In genomic region chr7:100629117-100629711, GRCh38 we compare ENCODE assay signal across 10 cellular contexts. TPM values are rescaled to one million over a fixed set of nuclear protein-coding genes. Genes with fewer than 3 reads are reported as not detected.
DNase-seq lines count a peak whose midpoint lies in the region; ATAC-seq, FAIRE-seq and TF ChIP-seq lines count a peak whose summit lies in the region.
"Had no signal": no experiment of that assay in that cellular context is flagged by ENCODE, and none has a peak within 500 bp of the region (broad histone marks: within the 10 kb centered on the region; RNA-seq: fewer than 3 reads in every experiment).

No MANE protein-coding gene starts in this region.

- POLR2A ChIA-PET in CD4-positive, alpha-beta memory T cell (lab: Charles Lee; ENCODE audit: partially characterized antibody): interaction anchor here (0.7 to 5.4 kb wide), 4 partner anchors 16 to 63 kb away, joined by 3 to 64 read pairs (median 24); partner anchors contain the start of genes FBXO24, LRCH4 and MOSPD3

- H3T11ph ChIP-seq in H9 (ENCODE audit: low read length): no peak overlapping the region

- no peaks in the 10 kb centered on the region for H4K20me1 ChIP-seq in H9 (ENCODE audit: control insufficient read depth, insufficient read depth, insufficient read length)

- H3K18ac ChIP-seq in H9 (ENCODE audit: insufficient read length, low read depth, low read length): no peak overlapping the region

- H3K36me3 ChIP-seq in CD4-positive, alpha-beta memory T cell (ENCODE audit: insufficient read depth, low read length): no peaks in the 10 kb centered on the region
- H3K36me3 ChIP-seq in small intestine (ENCODE audit: control insufficient read depth in 2 of 2, insufficient read depth in 2 of 2, low read length in 2 of 2): no peaks in the 10 kb centered on the region
- H3K36me3 ChIP-seq: pancreas had no signal

- peak; percentile 74 for TF ChIP-seq CTCF in H9 (conservative IDR thresholded peaks at IDR 0.05)

- no peak overlapping the region for H3K4me2 ChIP-seq in H9 (ENCODE audit: insufficient read depth, insufficient read length, low read length)

- no peak overlapping the region for H4K8ac ChIP-seq in H9 (replicated peaks; ENCODE audit: insufficient read length, low read depth, low read length)

- peaks cover 0 to 2% (median 0%) of the 10 kb centered on the region in 8 donors for H3K9me3 Mint-ChIP-seq in CD4-positive, alpha-beta memory T cell
- H3K9me3 Mint-ChIP-seq in H9: no peaks in the 10 kb centered on the region
- H3K9me3 Mint-ChIP-seq: activated naive CD8-positive, alpha-beta T cell treated with anti-CD3 and anti-CD28 coated beads, Interleukin-2, amount 10 ng/mL, durations not matched to agents 7 days and 5 days had no signal

- no peak overlapping the region for H3K4me3 Mint-ChIP-seq in CD4-positive, alpha-beta memory T cell
- H3K4me3 Mint-ChIP-seq in H9: peak overlapping the region in 1 of 2 experiments; percentile 17; a peak in 1 of 5 replicates

- no peak for ATAC-seq in GM21423 (IDR thresholded peaks at IDR 0.05; ENCODE audit: unreplicated experiment)
- no peak for ATAC-seq in HG02763 (IDR thresholded peaks at IDR 0.05; ENCODE audit: unreplicated experiment)

- intact Hi-C loops in CD4-positive, alpha-beta memory T cell (cut with micrococcal nuclease): no loop called here

- peaks cover 13% of the 10 kb centered on the region for H3K23me2 ChIP-seq in H9 (ENCODE audit: insufficient read length, low read depth, low read length, poor library complexity, severe bottlenecking)

- H3K27me3 Mint-ChIP-seq in CD4-positive, alpha-beta memory T cell: no peaks in the 10 kb centered on the region
- H3K27me3 Mint-ChIP-seq in H9 (ENCODE audit: low read depth): peaks cover 62% of the 10 kb centered on the region

- H2AFZ ChIP-seq in H9 (ENCODE audit: low read length): no peak overlapping the region

- H2AK5ac ChIP-seq in H9 (ENCODE audit: insufficient read length, low read length): no peak overlapping the region

- no peak overlapping the region for H4K91ac ChIP-seq in H9 (ENCODE audit: insufficient read length, low read depth, low read length)

- H3K23ac ChIP-seq in H9 (ENCODE audit: insufficient read length, low read depth, low read length): no peak overlapping the region

- H3K36me3 Mint-ChIP-seq in CD4-positive, alpha-beta memory T cell: no peaks in the 10 kb centered on the region
- H3K36me3 Mint-ChIP-seq in H9 (ENCODE audit: insufficient read depth in 1 of 3, low read depth in 3 of 3): peaks cover 0 to 4% (median 0%) of the 10 kb centered on the region in 3 experiments; a peak in 1 of 7 replicates

- no peak overlapping the region for H3K14ac ChIP-seq in H9 (ENCODE audit: insufficient read depth, low read length)

- no peak overlapping the region for H2BK20ac ChIP-seq in H9 (ENCODE audit: low read depth, low read length, poor library complexity, severe bottlenecking)

- no peak for FAIRE-seq in small intestine (lab: Jason Lieb, UNC)
- FAIRE-seq: pancreas had no signal

- peak overlapping the region in 6 of 7 donors; percentile 30 to 90 (median 60) for H3K27ac Mint-ChIP-seq in CD4-positive, alpha-beta memory T cell
- H3K27ac Mint-ChIP-seq in H9: no peak overlapping the region; a peak in 1 of 7 replicates

- H2BK12ac ChIP-seq in H9 (ENCODE audit: insufficient read length, low read depth, low read length): no peak overlapping the region

- H4K5ac ChIP-seq in H9 (ENCODE audit: insufficient read length, low read depth, low read length): no peak overlapping the region

- no peak for DNase-seq in CD4-positive, alpha-beta memory T cell
- DNase-seq in H9: peak; percentile 85
- peak; percentile 8 for DNase-seq in SKM-1 (lab: John Stamatoyannopoulos, UW; ENCODE audit: unreplicated experiment)
- DNase-seq in hepatic stellate cell (ENCODE audit: low spot score): peak; percentile 38
- no peak for DNase-seq in LoVo (ENCODE audit: low spot score)
- no peak for DNase-seq in small intestine
- DNase-seq: activated naive CD8-positive, alpha-beta T cell treated with anti-CD3 and anti-CD28 coated beads, Interleukin-2, amount 10 ng/mL, durations not matched to agents 7 days and 5 days; pancreas had no signal

- CTCF ChIA-PET in CD4-positive, alpha-beta memory T cell (lab: Charles Lee; ENCODE audit: partially characterized antibody): interaction anchor here (0.9 to 3.3 kb wide), 7 partner anchors 10 to 76 kb away, joined by 3 to 25 read pairs (median 5); partner anchors contain the start of genes MOSPD3 and POP7

- H3K4ac ChIP-seq in H9 (ENCODE audit: low read depth, low read length): no peak overlapping the region

- H3K4me1 Mint-ChIP-seq in CD4-positive, alpha-beta memory T cell: peaks cover 19 to 48% (median 33%) of the 10 kb centered on the region in 4 donors
- H3K4me1 Mint-ChIP-seq in H9: peaks cover 11 to 24% of the 10 kb centered on the region in 2 experiments

- H3K27me3 ChIP-seq in CD4-positive, alpha-beta memory T cell (ENCODE audit: insufficient read depth, low read length): no peaks in the 10 kb centered on the region
- H3K27me3 ChIP-seq in H9 (ENCODE audit: insufficient read depth, low read length) (peaks cover 3% of the 10 kb centered on the region; the same call in 1 of the 2 replicates), small intestine (ENCODE audit: control insufficient read depth in 2 of 2, insufficient read depth in 2 of 2, low read length in 2 of 2) (no peaks in the 10 kb centered on the region)
- H3K27me3 ChIP-seq: pancreas had no signal

- no peak overlapping the region for H3K4me3 ChIP-seq in CD4-positive, alpha-beta memory T cell (ENCODE audit: low read length in 2 of 2)
- H3K4me3 ChIP-seq in small intestine (ENCODE audit: low read depth in 1 of 2, low read length in 2 of 2): no peak overlapping the region
- H3K4me3 ChIP-seq: pancreas had no signal

- H3K79me1 ChIP-seq in H9 (ENCODE audit: insufficient read depth, low read depth, low read length, poor library complexity, severe bottlenecking): no peaks in the 10 kb centered on the region

- no CpG with 5 or more reads among the region's 11 CpGs for WGBS in H9 (ENCODE audit: extremely low coverage, insufficient read length, low lambda C conversion rate)
- WGBS in small intestine, 3 donors: 72 to 80% (median 76%) methylated on average over 11 of the region's 11 CpGs

- H2BK15ac ChIP-seq in H9 (ENCODE audit: low read depth, low read length): no peak overlapping the region

- H2BK5ac ChIP-seq in H9 (ENCODE audit: insufficient read length, low read length): no peak overlapping the region

- no peaks in the 10 kb centered on the region for H3K9me3 ChIP-seq in CD4-positive, alpha-beta memory T cell (ENCODE audit: control insufficient read depth in 1 of 2, low read length in 2 of 2)
- H3K9me3 ChIP-seq in H9 (ENCODE audit: control insufficient read depth, low read depth, low read length) (no peaks in the 10 kb centered on the region), small intestine (ENCODE audit: control insufficient read depth, low read depth) (no peaks in the 10 kb centered on the region)
- H3K9me3 ChIP-seq: pancreas had no signal

- no peak overlapping the region for H3K27ac ChIP-seq in CD4-positive, alpha-beta memory T cell (ENCODE audit: low read depth, low read length)
- H3K27ac ChIP-seq in H9 (ENCODE audit: insufficient read length, low read depth, low read length) (no peak overlapping the region), small intestine (ENCODE audit: low read depth in 1 of 2, low read length in 1 of 2) (no peak overlapping the region)
- H3K27ac ChIP-seq: pancreas had no signal

- no peak overlapping the region for H2BK120ac ChIP-seq in H9 (ENCODE audit: low read depth, low read length, poor library complexity, severe bottlenecking)

- no peaks in the 10 kb centered on the region for H3K79me2 ChIP-seq in H9 (ENCODE audit: insufficient read depth, low read length)

- H3K9ac ChIP-seq in H9 (ENCODE audit: extremely low read depth, insufficient read length, low read length): no peak overlapping the region

- no peak overlapping the region for H3K56ac ChIP-seq in H9 (ENCODE audit: insufficient read length, low read depth, low read length)

- peaks cover 30% of the 10 kb centered on the region for H3K4me1 ChIP-seq in CD4-positive, alpha-beta memory T cell (ENCODE audit: insufficient read depth, low read length)
- no peaks in the 10 kb centered on the region for H3K4me1 ChIP-seq in H9 (ENCODE audit: insufficient read depth, low read length)
- no peaks in the 10 kb centered on the region for H3K4me1 ChIP-seq in small intestine (ENCODE audit: control insufficient read depth in 2 of 2, insufficient read depth in 1 of 2, low read depth in 1 of 2, low read length in 1 of 2)
- H3K4me1 ChIP-seq: pancreas had no signal

RNA-seq across cellular contexts. Expression of gene TFR2, which starts 12.1 kb away (rescaled TPM):
- 1 to 10 TPM; 5.4 to 6.2 TPM for total RNA-seq in CD4-positive, alpha-beta memory T cell
- polyA plus RNA-seq in CD4-positive, alpha-beta memory T cell: 1 to 10 TPM in 1 of 2 donors, under 1 TPM in 1; 0.75 to 2.8 TPM
- total RNA-seq in H9 (2021): 1.9 and 2.3 TPM in 2 replicates
- polyA plus RNA-seq in small intestine: 1 to 10 TPM in 1 of 3 donors, not detected in 2; 1.3 TPM

RNA-seq across cellular contexts. Expression of gene MOSPD3, which starts 16.9 kb away (rescaled TPM):
- total RNA-seq in CD4-positive, alpha-beta memory T cell: 10 to 100 TPM; 13.4 to 15.6 TPM
- polyA plus RNA-seq in CD4-positive, alpha-beta memory T cell: 10 to 100 TPM; 24.6 to 32.1 TPM
- 16.7 and 17.5 TPM in 2 replicates for total RNA-seq in H9 (2021)
- 10 to 100 TPM in 2 of 3 donors, 1 to 10 TPM in 1; 8.4 to 14.9 (median 10.1) TPM for polyA plus RNA-seq in small intestine

RNA-seq across cellular contexts. Expression of gene ACTL6B, which starts 27.0 kb away (rescaled TPM):
- not detected for total RNA-seq in CD4-positive, alpha-beta memory T cell
- not detected for polyA plus RNA-seq in CD4-positive, alpha-beta memory T cell
- 0.33 and 0.50 TPM in 2 replicates for total RNA-seq in H9 (2021)
- polyA plus RNA-seq in small intestine: under 1 TPM in 1 of 3 donors, not detected in 2; 1.00 TPM
- total RNA-seq: activated naive CD8-positive, alpha-beta T cell treated with anti-CD3 and anti-CD28 coated beads, Interleukin-2, amount 10 ng/mL, durations not matched to agents 7 days and 5 days had no signal

RNA-seq across cellular contexts. Expression of gene PCOLCE, which starts 27.1 kb away (rescaled TPM):
- total RNA-seq in CD4-positive, alpha-beta memory T cell: 10 to 100 TPM in 1 of 2 experiments, 1 to 10 TPM in 1; 7.2 to 10.6 TPM
- 1 to 10 TPM; 1.3 to 1.6 TPM for polyA plus RNA-seq in CD4-positive, alpha-beta memory T cell
- 25.8 and 26.1 TPM in 2 replicates for total RNA-seq in H9 (2021)
- 10 to 100 TPM in 1 of 3 donors, 1 to 10 TPM in 2; 1.9 to 17.0 (median 2.5) TPM for polyA plus RNA-seq in small intestine

RNA-seq across cellular contexts. Expression of gene FBXO24, which starts 43.1 kb away (rescaled TPM):
- 1 to 10 TPM; 1.6 to 2.1 TPM for total RNA-seq in CD4-positive, alpha-beta memory T cell
- under 1 TPM; 0.36 to 0.77 TPM for polyA plus RNA-seq in CD4-positive, alpha-beta memory T cell
- 0.85 and 1.3 TPM in 2 replicates for total RNA-seq in H9 (2021)
- polyA plus RNA-seq in small intestine: under 1 TPM in 1 of 3 donors, not detected in 2; 0.55 TPM

Comparison
In these comparisons a context has a peak if more than half of its experiments do, and no peak if none do; other contexts are left out.
1. DNase-seq: peak in H9 (single experiment), SKM-1 (single experiment) and hepatic stellate cell (single experiment); none in CD4-positive, alpha-beta memory T cell (0 of 5), LoVo (single experiment) and small intestine (single experiment).
2. H3K27ac Mint-ChIP-seq: peak in CD4-positive, alpha-beta memory T cell (6 of 7); none in H9 (0 of 3).